ENCODE assay signal across 8 cellular contexts in genomic region chr4:153249199-153250154, GRCh38. TPM values are rescaled to one million over a fixed set of nuclear protein-coding genes. Genes with fewer than 3 reads are reported as not detected.
DNase-seq lines count a peak whose midpoint lies in the region; ATAC-seq and TF ChIP-seq lines count a peak whose summit lies in the region.

No MANE protein-coding gene starts in this region.

- H3F3A ChIP-seq in smooth muscle cell (ENCODE audit: low read depth) = no peaks in the 10 kb centered on the region

- no peaks in the 10 kb centered on the region for H3K4me1 ChIP-seq in breast epithelium
- H3K4me1 ChIP-seq in smooth muscle cell (ENCODE audit: low read depth) = peaks cover 16% of the 10 kb centered on the region

- H3K36me3 ChIP-seq in WERI-Rb-1 = no peaks in the 10 kb centered on the region; the same call in 1 of the 2 replicates
- no peaks in the 10 kb centered on the region for H3K36me3 ChIP-seq in breast epithelium
- no peaks in the 10 kb centered on the region for H3K36me3 ChIP-seq in smooth muscle cell (ENCODE audit: low read depth)

- peak overlapping the region; percentile 80 for H2AFZ ChIP-seq in smooth muscle cell (ENCODE audit: low read depth)

- WGBS in smooth muscle cell (ENCODE audit: low lambda C conversion rate) = 9% methylated on average over 44 of the region's 44 CpGs

- intact Hi-C loops in breast epithelium (cut with DNase I; ENCODE audit: low total_unique reads) = loop anchor here (1.0 kb wide), 1 partner anchor 25 kb away; no protein-coding TSS in a partner anchor

- H3K79me2 ChIP-seq in smooth muscle cell (ENCODE audit: low read depth) = peaks cover 20% of the 10 kb centered on the region

- peak overlapping the region; percentile 58 for H3K9ac ChIP-seq in smooth muscle cell (ENCODE audit: low read depth)

- H3K27me3 ChIP-seq in WERI-Rb-1 (ENCODE audit: insufficient read depth, low read depth, severe bottlenecking) (no peaks in the 10 kb centered on the region), breast epithelium (no peaks in the 10 kb centered on the region), smooth muscle cell (ENCODE audit: low read depth) (no peaks in the 10 kb centered on the region)

- H3K9me3 ChIP-seq in WERI-Rb-1 (ENCODE audit: severe bottlenecking) (no peaks in the 10 kb centered on the region), breast epithelium (no peaks in the 10 kb centered on the region), smooth muscle cell (replicated peaks; ENCODE audit: low read depth) (no peaks in the 10 kb centered on the region)

- H3K4me3 ChIP-seq in WERI-Rb-1 (ENCODE audit: low read depth, low read length) = peak overlapping the region; percentile 65
- H3K4me3 ChIP-seq in breast epithelium = peak overlapping the region; percentile 45 to 68 (median 60)
- peak overlapping the region; percentile 68 for H3K4me3 ChIP-seq in smooth muscle cell

- TF ChIP-seq POLR2A in breast epithelium (IDR thresholded peaks at IDR 0.05) = no peak

- peak overlapping the region; percentile 87 for H3K4me2 ChIP-seq in smooth muscle cell

- TF ChIP-seq CTCF in WERI-Rb-1 (IDR thresholded peaks at IDR 0.05; ENCODE audit: low read depth, low read length) (no peak), breast epithelium (IDR thresholded peaks at IDR 0.05) (no peak), smooth muscle cell (IDR thresholded peaks at IDR 0.05; ENCODE audit: borderline replicate concordance, insufficient read depth, poor library complexity, severe bottlenecking) (no peak)

- DNase-seq in NCI-H2029 (lab: John Stamatoyannopoulos, UW) (peak; percentile 81), NCI-H2029 treated with DMSO at 0.1 percent for 48 hours (lab: John Stamatoyannopoulos, UW) (no peak), NCI-H2107 (lab: John Stamatoyannopoulos, UW) (peak; percentile 57), WERI-Rb-1 (peak; percentile 94), breast epithelium (ENCODE audit: low spot score in 2 of 2) (peak; percentile 55 to 62), iPS-NIHi11 (ENCODE audit: low spot score) (peak; percentile 97), smooth muscle cell (lab: John Stamatoyannopoulos, UW; ENCODE audit: unreplicated experiment) (peak; percentile 64)

- ATAC-seq in HG02973 (IDR thresholded peaks at IDR 0.05; ENCODE audit: unreplicated experiment) = peak; percentile 97

- peaks cover 16% of the 10 kb centered on the region for H4K20me1 ChIP-seq in smooth muscle cell (ENCODE audit: low read depth)

- H3K27ac ChIP-seq in WERI-Rb-1 = peak overlapping the region; percentile 83
- H3K27ac ChIP-seq in breast epithelium = peak overlapping the region; percentile 87 to 92
- H3K27ac ChIP-seq in smooth muscle cell (ENCODE audit: low read depth) = peak overlapping the region; percentile 80

RNA-seq across cellular contexts. Expression of gene TRIM2, which starts 45.2 kb away (rescaled TPM):
- total RNA-seq in breast epithelium (100 to 1,000 TPM in 1 of 3 donors, 10 to 100 TPM in 2; 26.7 to 109 (median 52.4) TPM), smooth muscle cell (29.4 and 33.4 TPM in 2 replicates)
- polyA plus RNA-seq in smooth muscle cell = 8.0 and 9.1 TPM in 2 replicates
